ENCODE assay signal across 19 cellular contexts in the genomic region with DNA sequence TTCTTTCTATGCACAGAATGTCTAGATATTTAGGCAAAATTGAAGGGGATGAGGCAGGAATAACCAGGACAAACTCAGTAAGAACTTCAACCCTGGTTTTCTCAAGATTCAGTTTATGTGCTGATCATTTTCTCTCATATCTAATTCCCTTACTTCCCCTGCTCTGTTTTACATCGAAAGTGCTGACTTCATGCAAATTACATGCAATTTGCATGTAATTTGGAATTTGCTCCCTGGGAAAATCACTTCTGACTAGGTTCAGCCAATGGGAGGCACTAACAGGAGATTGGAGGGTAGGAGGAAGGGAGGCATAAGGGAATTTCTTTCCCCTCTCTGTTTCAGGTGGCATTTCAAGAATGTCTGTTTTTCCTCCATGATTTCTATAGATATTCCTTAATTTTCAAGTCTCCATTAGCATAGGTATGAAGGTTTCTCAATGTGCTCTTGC.
DNase-seq lines count a peak whose midpoint lies in the region; ATAC-seq and TF ChIP-seq lines count a peak whose summit lies in the region.
"Had no signal": no experiment of that assay in that cellular context is flagged by ENCODE, and none has a peak within 500 bp of the region (broad histone marks: within the 10 kb centered on the region; RNA-seq: fewer than 3 reads in every experiment).

No MANE protein-coding gene starts in this region.

- DNase-seq in NCI-H526 (lab: John Stamatoyannopoulos, UW) (peak; percentile 90 to 92), epithelial cell of proximal tubule (ENCODE audit: low read depth) (peak; percentile 37), right lobe of liver (no peak), thyroid gland (no peak), SKM-1 (lab: John Stamatoyannopoulos, UW; ENCODE audit: unreplicated experiment) (no peak), putamen (ENCODE audit: low spot score) (no peak)
- no peak for DNase-seq in activated CD4-positive, alpha-beta T cell treated with anti-CD3 and anti-CD28 coated beads for 1 hour
- DNase-seq: Calu3; CD4-positive, CD25-positive, alpha-beta regulatory T cell; DMS53; HCEC 1CT; KBM-7; MV-4-11; NCI-H1417 treated with DMSO at 0.1 percent for 48 hours; NCI-H2029; NCI-H2171 treated with DMSO at 0.1 percent for 48 hours; NCI-H510A; Right ventricle myocardium superior had no signal

- TF ChIP-seq CTCF in epithelial cell of proximal tubule (conservative IDR thresholded peaks at IDR 0.05; ENCODE audit: low read depth, low read length) (no peak), right lobe of liver (IDR thresholded peaks at IDR 0.05) (no peak), thyroid gland (IDR thresholded peaks at IDR 0.05) (no peak)

- no peaks in the 10 kb centered on the region for H3K27me3 ChIP-seq in right lobe of liver
- no peaks in the 10 kb centered on the region for H3K27me3 ChIP-seq in thyroid gland

- intact Hi-C loops in right lobe of liver (cut with DNase I) (no loop called here), thyroid gland (cut with DNase I) (no loop called here)

- 15% methylated on average over 1 of the region's 1 CpG for WGBS in right lobe of liver (ENCODE audit: insufficient coverage, low coverage, low lambda C conversion rate, missing lambda C conversion rate)
- 64 to 71% methylated on average over 1 of the region's 1 CpG for WGBS in thyroid gland, 2 donors

- TF ChIP-seq POLR2A in right lobe of liver (IDR thresholded peaks at IDR 0.05) = no peak
- TF ChIP-seq POLR2A in thyroid gland (IDR thresholded peaks at IDR 0.05) = no peak

- ATAC-seq in right lobe of liver = peak in 3 of 4 donors; percentile 37 to 59 (median 52)
- ATAC-seq: SK-N-SH treated with all-trans-retinoic acid at 6 μM for 48 hours had no signal

- H3K27ac ChIP-seq in right lobe of liver (no peak overlapping the region), thyroid gland (peak overlapping the region; percentile 25 to 69 (median 53))

- H3K36me3 ChIP-seq in right lobe of liver = no peaks in the 10 kb centered on the region
- H3K36me3 ChIP-seq in thyroid gland = no peaks in the 10 kb centered on the region

- H3K4me3 ChIP-seq in epithelial cell of proximal tubule (ENCODE audit: low read depth, low read length) = no peak overlapping the region
- H3K4me3 ChIP-seq in right lobe of liver = no peak overlapping the region
- H3K4me3 ChIP-seq in thyroid gland (replicated peaks in 1 of 3) = no peak overlapping the region

- H3K9me3 ChIP-seq in right lobe of liver (no peaks in the 10 kb centered on the region), thyroid gland (no peaks in the 10 kb centered on the region)

- H3K4me1 ChIP-seq in right lobe of liver (no peaks in the 10 kb centered on the region), thyroid gland (peaks cover 12 to 23% of the 10 kb centered on the region in 2 donors)

Comparison
In these comparisons a context has a peak if more than half of its experiments do, and no peak if none do; other contexts are left out.
1. DNase-seq: peak in NCI-H526 (2 of 2) and epithelial cell of proximal tubule (single experiment); none in right lobe of liver (0 of 3), thyroid gland (0 of 2), SKM-1 (single experiment), putamen (single experiment) and activated CD4-positive, alpha-beta T cell treated with anti-CD3 and anti-CD28 coated beads for 1 hour (single experiment).
2. H3K27ac ChIP-seq: peak in thyroid gland (3 of 3); none in right lobe of liver (0 of 3).